8 cellular contexts compared by ENCODE assay signal in genomic region chr5:98769006-98769255, GRCh38. TPM values are rescaled to one million over a fixed set of nuclear protein-coding genes. Genes with fewer than 3 reads are reported as not detected.
A peak's percentile ranks its signal among the peaks of the same experiment; 100 is the strongest.
DNase-seq lines count a peak whose midpoint lies in the region; ATAC-seq and TF ChIP-seq lines count a peak whose summit lies in the region.

No MANE protein-coding gene starts in this region.

- intact Hi-C loops in lower leg skin (cut with DNase I; ENCODE audit: low total_unique reads) = no loop called here

- peak overlapping the region; percentile 8 for H3K27ac Mint-ChIP-seq in T-helper 17 cell

- H3K4me3 Mint-ChIP-seq in T-helper 17 cell = peak overlapping the region; percentile 97

- H3K9me3 ChIP-seq in T-helper 17 cell (ENCODE audit: control insufficient read depth, low read length, poor library complexity, severe bottlenecking) = no peaks in the 10 kb centered on the region

- ATAC-seq in T-helper 17 cell = no peak

- H3K4me3 ChIP-seq in GM08714 (ENCODE audit: low read length) = peak overlapping the region; percentile 60
- H3K4me3 ChIP-seq in choroid plexus epithelial cell (ENCODE audit: low read depth, low read length) = peak overlapping the region; percentile 78
- peak overlapping the region; percentile 47 for H3K4me3 ChIP-seq in lower leg skin (ENCODE audit: low read depth, poor library complexity, severe bottlenecking)

- 1 to 3% methylated on average over 12 to 28 of the region's 29 CpGs for WGBS in lower leg skin, 2 donors

- peak; percentile 75 for TF ChIP-seq CTCF in choroid plexus epithelial cell (conservative IDR thresholded peaks at IDR 0.05; ENCODE audit: low read depth, low read length)
- TF ChIP-seq CTCF in lower leg skin (IDR thresholded peaks at IDR 0.05) = no peak

- H3K4me1 Mint-ChIP-seq in T-helper 17 cell = peaks cover 35% of the 10 kb centered on the region

- H3K27me3 Mint-ChIP-seq in T-helper 17 cell = peaks cover 29% of the 10 kb centered on the region

- DNase-seq in T-helper 17 cell (peak in 2 of 3 donors; percentile 33 to 45), choroid plexus epithelial cell (ENCODE audit: low read depth) (no peak), lower leg skin (ENCODE audit: low spot score in 2 of 2) (no peak), DMS153 treated with DMSO at 0.1 percent for 48 hours (lab: John Stamatoyannopoulos, UW; ENCODE audit: unreplicated experiment) (no peak), NK-92 (lab: John Stamatoyannopoulos, UW; ENCODE audit: unreplicated experiment) (no peak), H4 (ENCODE audit: low spot score) (no peak)
- peak; percentile 72 for DNase-seq in stimulated activated CD8-positive, alpha-beta memory T cell treated with anti-CD3 and anti-CD28 coated beads, Interleukin-4, amount 100 ng/mL, for 48 hours

- no peak for TF ChIP-seq POLR2A in lower leg skin (IDR thresholded peaks at IDR 0.05)

- no peaks in the 10 kb centered on the region for H3K36me3 Mint-ChIP-seq in T-helper 17 cell (ENCODE audit: low read depth)

RNA-seq across cellular contexts. Expression of gene RGMB, which starts 4.5 kb away (rescaled TPM):
- total RNA-seq in T-helper 17 cell = 10 to 100 TPM; 13.7 to 15.0 TPM
- total RNA-seq in lower leg skin = 10 to 100 TPM; 58.5 to 75.3 (median 69.6) TPM
- total RNA-seq in H4 (2014; rRNA removed; shearing (Covaris generic)) = 9.2 and 14.3 TPM in 2 replicates

Comparison
In these comparisons a context has a peak if more than half of its experiments do, and no peak if none do; other contexts are left out.
1. DNase-seq: peak in T-helper 17 cell (2 of 3) and stimulated activated CD8-positive, alpha-beta memory T cell treated with anti-CD3 and anti-CD28 coated beads, Interleukin-4, amount 100 ng/mL, for 48 hours (single experiment); none in choroid plexus epithelial cell (single experiment), lower leg skin (0 of 2), DMS153 treated with DMSO at 0.1 percent for 48 hours (single experiment), NK-92 (single experiment) and H4 (single experiment).
2. Peak in every context shown above with its lines, with median percentiles within 50 percentile points of each other: H3K4me3 ChIP-seq.